9 cellular contexts compared by ENCODE assay signal in the genomic region with DNA sequence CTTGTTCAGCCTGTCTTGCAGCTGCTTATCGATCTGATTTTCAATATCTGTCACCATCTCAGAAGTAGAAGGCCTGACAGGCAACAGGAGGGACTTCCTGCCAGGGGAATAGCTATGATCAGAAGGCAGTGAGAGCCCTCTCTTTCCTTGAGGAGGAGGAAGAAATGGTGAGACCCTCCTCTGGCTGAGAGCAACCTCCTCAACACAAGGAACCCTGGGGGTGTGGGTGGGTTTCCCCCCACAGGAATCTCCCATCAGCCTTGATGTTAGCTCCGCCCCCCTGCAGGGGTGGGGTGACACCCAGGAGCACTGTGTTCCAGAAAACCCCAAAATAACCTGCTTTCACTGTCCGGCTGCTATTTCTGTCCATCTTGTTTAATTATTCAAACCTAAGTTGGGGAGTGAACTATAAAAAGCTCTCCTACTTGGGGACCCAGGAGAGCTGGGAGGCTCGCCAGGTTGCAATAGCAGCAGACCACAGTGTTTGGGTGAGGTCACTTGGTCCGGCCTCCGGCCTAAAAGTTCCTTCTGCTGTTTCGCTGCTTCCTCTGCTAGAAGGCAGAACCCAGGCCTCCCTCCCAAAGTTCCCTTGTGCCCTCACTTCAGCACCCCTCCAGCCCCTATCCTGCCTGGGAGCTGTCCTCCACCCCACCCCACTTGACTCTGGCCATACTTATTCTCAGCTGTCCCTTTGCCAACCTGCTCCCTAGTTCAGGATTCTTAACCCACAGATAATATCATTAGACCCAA. TPM values are rescaled to one million over a fixed set of nuclear protein-coding genes. Genes with fewer than 3 reads are reported as not detected.
DNase-seq lines count a peak whose midpoint lies in the region; ATAC-seq, FAIRE-seq and TF ChIP-seq lines count a peak whose summit lies in the region.
"Had no signal": no experiment of that assay in that cellular context is flagged by ENCODE, and none has a peak within 500 bp of the region (broad histone marks: within the 10 kb centered on the region; RNA-seq: fewer than 3 reads in every experiment).

No MANE protein-coding gene starts in this region.

- WGBS in GM23248 (ENCODE audit: low coverage in 1 of 2, low lambda C conversion rate in 2 of 2, missing lambda C conversion rate in 2 of 2), 2 experiments, result 37 to 41% methylated on average over 7 of the region's 7 CpGs

- peaks cover 27% of the 10 kb centered on the region for H3F3A ChIP-seq in GM23248 (ENCODE audit: insufficient read depth)

- peak overlapping the region; percentile 87 to 99 (median 96) for H3K27ac Mint-ChIP-seq in naive thymus-derived CD8-positive, alpha-beta T cell

- TF ChIP-seq POLR2A in H54 (IDR thresholded peaks at IDR 0.05; ENCODE audit: low read depth, low read length), result no peak

- H2AFZ ChIP-seq in GM23248, result peak overlapping the region; percentile 74

- POLR2A ChIA-PET in naive thymus-derived CD8-positive, alpha-beta T cell (lab: Charles Lee), result interaction anchor here (0.8 to 3.7 kb wide), 11 partner anchors 8 to 100 kb away, joined by 3 to 17 read pairs (median 5); a partner anchor contains a TSS

- in situ Hi-C loops in GM23248 (cut with MboI), result no loop called here

- peaks cover 30 to 71% (median 68%) of the 10 kb centered on the region in 4 donors for H3K4me1 Mint-ChIP-seq in naive thymus-derived CD8-positive, alpha-beta T cell

- peaks cover 46% of the 10 kb centered on the region for H3K4me1 ChIP-seq in GM23248 (ENCODE audit: insufficient read depth)

- peaks cover 0 to 5% (median 0%) of the 10 kb centered on the region in 5 donors for H3K27me3 Mint-ChIP-seq in naive thymus-derived CD8-positive, alpha-beta T cell

- no peaks in the 10 kb centered on the region for H3K9me3 Mint-ChIP-seq in naive thymus-derived CD8-positive, alpha-beta T cell

- peak; percentile 81 for DNase-seq in AG20443 (ENCODE audit: low spot score)
- peak; percentile 83 for DNase-seq in GM23248
- peak in 2 of 10 donors; percentile 47 to 60 for DNase-seq in naive thymus-derived CD8-positive, alpha-beta T cell
- DNase-seq in H54 (ENCODE audit: insufficient read length, low spot score), result no peak
- DNase-seq: NCI-H2171 treated with DMSO at 0.1 percent for 48 hours had no signal

- peak overlapping the region; percentile 52 for H3K4me2 ChIP-seq in GM23248 (ENCODE audit: unreplicated experiment)

- H3K36me3 ChIP-seq in GM23248 (ENCODE audit: low read depth), result no peaks in the 10 kb centered on the region

- no peaks in the 10 kb centered on the region for H3K79me2 ChIP-seq in GM23248 (ENCODE audit: insufficient read depth)

- H3K4me3 Mint-ChIP-seq in naive thymus-derived CD8-positive, alpha-beta T cell, result peak overlapping the region; percentile 51 to 84 (median 75)

- peak overlapping the region; percentile 67 for H3K9ac ChIP-seq in GM23248

- no peak overlapping the region for H3K4me3 ChIP-seq in GM23248

- H3K9me2 ChIP-seq in GM23248 (ENCODE audit: insufficient read depth), result no peaks in the 10 kb centered on the region

- no peaks in the 10 kb centered on the region for H3K27me3 ChIP-seq in GM23248 (replicated peaks; ENCODE audit: insufficient read depth)

- H3K27ac ChIP-seq in GM23248 (peak overlapping the region; percentile 80), cingulate gyrus (ENCODE audit: low read depth, low read length) (peak overlapping the region; percentile 84)

- H4K20me1 ChIP-seq in GM23248 (ENCODE audit: insufficient read depth), result no peaks in the 10 kb centered on the region

- no peak for FAIRE-seq in H54 (lab: Jason Lieb, UNC)

- H3K9me3 ChIP-seq in GM23248 (ENCODE audit: low read depth), result no peaks in the 10 kb centered on the region

- ATAC-seq in naive thymus-derived CD8-positive, alpha-beta T cell, result no peak
- no peak for ATAC-seq in HG03196 (IDR thresholded peaks at IDR 0.05; ENCODE audit: unreplicated experiment)
- no peak for ATAC-seq in GM18861 (IDR thresholded peaks at IDR 0.05; ENCODE audit: unreplicated experiment)
- no peak for ATAC-seq in GM21619 (IDR thresholded peaks at IDR 0.05; ENCODE audit: unreplicated experiment)

- H3K36me3 Mint-ChIP-seq in naive thymus-derived CD8-positive, alpha-beta T cell, result no peaks in the 10 kb centered on the region

RNA-seq across cellular contexts. Expression of a gene that starts 7.8 kb away (rescaled TPM):
- 22.3 and 23.6 TPM in 2 replicates for total RNA-seq in GM23248 (2014; rRNA removed; shearing (Covaris generic))
- 32.1 and 34.1 TPM in 2 replicates for polyA plus RNA-seq in GM23248 (2016; fragmentation: Nextera tagmentation; extraction: Ambion mirVana)
- total RNA-seq in naive thymus-derived CD8-positive, alpha-beta T cell, result 10 to 100 TPM; 69.4 to 73.2 TPM
- 10 to 100 TPM in 1 of 3 donors, 1 to 10 TPM in 2; 6.4 to 12.6 (median 6.7) TPM for polyA plus RNA-seq in naive thymus-derived CD8-positive, alpha-beta T cell
